In the genomic region with DNA sequence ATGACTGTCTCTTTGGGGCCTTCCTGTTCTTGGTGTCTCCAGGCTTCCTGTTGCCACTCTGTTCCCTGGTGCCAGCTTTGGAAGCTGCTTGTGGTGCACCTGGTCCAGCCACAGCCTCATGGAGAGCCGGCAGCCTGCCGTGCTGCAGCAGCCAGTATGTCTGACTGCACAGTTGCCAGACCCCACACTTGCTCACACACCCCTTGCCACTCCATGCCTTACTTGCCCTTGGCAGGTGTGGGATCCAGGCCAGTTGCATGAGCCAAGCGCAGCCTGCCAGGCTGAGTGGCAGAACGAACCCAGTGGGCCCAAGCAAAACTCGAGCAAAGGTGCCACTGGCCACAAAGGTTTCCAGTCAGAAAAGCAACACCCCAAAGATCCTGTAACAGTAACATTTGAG, we compare ENCODE assay signal across 5 cellular contexts.
"Had no signal": no experiment of that assay in that cellular context is flagged by ENCODE, and none has a peak within 500 bp of the region (broad histone marks: within the 10 kb centered on the region; RNA-seq: fewer than 3 reads in every experiment).

No MANE protein-coding gene starts in this region.

- H3K27ac Mint-ChIP-seq: HFFc6 had no signal

- ATAC-seq: HCT116 had no signal

- H3K4me3 Mint-ChIP-seq: HFFc6 had no signal

- DNase-seq: GOT3, H7, HFFc6, IMR-90 had no signal
